Comparison of ENCODE assay signal across 14 cellular contexts in the genomic region with DNA sequence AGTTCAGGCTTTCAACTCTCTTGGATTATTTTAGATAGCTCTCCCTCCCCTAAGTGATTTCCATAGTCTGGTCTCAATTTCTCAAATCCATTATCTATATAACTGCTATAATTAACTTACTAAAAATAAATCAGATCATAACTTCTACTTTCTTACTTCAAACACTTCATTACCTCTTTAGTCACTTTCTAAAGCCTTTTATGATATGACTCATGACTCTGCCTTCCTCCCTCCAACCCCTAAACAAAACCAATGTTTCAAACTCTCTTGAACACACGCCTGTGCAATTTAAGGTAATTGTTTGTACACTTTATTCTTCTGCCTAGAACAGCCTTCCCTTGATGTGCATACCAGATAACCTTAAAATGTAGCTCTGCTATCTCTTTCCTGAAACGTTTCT.
DNase-seq lines count a peak whose midpoint lies in the region; ATAC-seq and TF ChIP-seq lines count a peak whose summit lies in the region.
"Had no signal": no experiment of that assay in that cellular context is flagged by ENCODE, and none has a peak within 500 bp of the region (broad histone marks: within the 10 kb centered on the region; RNA-seq: fewer than 3 reads in every experiment).

No MANE protein-coding gene starts in this region.

- H3K36me3 ChIP-seq in breast epithelium = peaks cover 13% of the 10 kb centered on the region
- no peaks in the 10 kb centered on the region for H3K36me3 ChIP-seq in prostate gland

- H3K27me3 Mint-ChIP-seq in MCF 10A (ENCODE audit: insufficient read depth, unreplicated experiment) = no peaks in the 10 kb centered on the region
- H3K27me3 Mint-ChIP-seq in stimulated activated naive B cell treated with anti-CD40 and anti-IgM and Interleukin-4, amounts not matched to agents 10 μg/mL and 1 μg/mL and 100 μg/mL, for 72 hours = no peaks in the 10 kb centered on the region
- H3K27me3 Mint-ChIP-seq: activated CD4-positive, alpha-beta memory T cell treated with anti-CD3 and anti-CD28 coated beads for 36 hours had no signal

- H3K4me1 ChIP-seq in breast epithelium = no peaks in the 10 kb centered on the region
- H3K4me1 ChIP-seq in prostate gland (replicated peaks) = no peaks in the 10 kb centered on the region
- H3K4me1 ChIP-seq: suprapubic skin had no signal

- TF ChIP-seq CTCF in MCF 10A (IDR thresholded peaks at IDR 0.05; ENCODE audit: unreplicated experiment) = no peak
- TF ChIP-seq CTCF in breast epithelium (IDR thresholded peaks at IDR 0.05) = no peak
- no peak for TF ChIP-seq CTCF in prostate gland (IDR thresholded peaks at IDR 0.05)

- no TSS peak for BruUV-seq in MCF 10A (replicated peaks; lab: Mats Ljungman, UMichigan)

- H3K4me3 ChIP-seq in breast epithelium (no peak overlapping the region), prostate gland (no peak overlapping the region)
- H3K4me3 ChIP-seq: suprapubic skin had no signal

- peaks cover 23% of the 10 kb centered on the region for H3K36me3 Mint-ChIP-seq in MCF 10A (ENCODE audit: insufficient read depth, unreplicated experiment)
- peaks cover 28 to 40% of the 10 kb centered on the region in 2 donors for H3K36me3 Mint-ChIP-seq in stimulated activated naive B cell treated with anti-CD40 and anti-IgM and Interleukin-4, amounts not matched to agents 10 μg/mL and 1 μg/mL and 100 μg/mL, for 72 hours

- DNase-seq in MCF 10A (ENCODE audit: unreplicated experiment) (peak; percentile 18), breast epithelium (ENCODE audit: low spot score in 2 of 2) (no peak), SW480 (ENCODE audit: low spot score) (peak; percentile 0), GM03348 (ENCODE audit: low spot score) (no peak), prostate gland (ENCODE audit: low spot score) (no peak)
- DNase-seq in stimulated activated naive B cell treated with anti-CD40 and anti-IgM and Interleukin-4, amounts not matched to agents 10 μg/mL and 1 μg/mL and 100 μg/mL, for 72 hours = no peak
- DNase-seq: activated CD4-positive, alpha-beta memory T cell treated with anti-CD3 and anti-CD28 coated beads for 36 hours; kidney; NCI-H446; stimulated activated CD4-positive, alpha-beta T cell treated with anti-CD3 and anti-CD28 coated beads, Interleukin-1b, Interleukin-23, amount 100 ng/mL, for 48 hours had no signal

- ATAC-seq in HG02884 (IDR thresholded peaks at IDR 0.05; ENCODE audit: unreplicated experiment) (peak; percentile 86), GM21825 (IDR thresholded peaks at IDR 0.05; ENCODE audit: unreplicated experiment) (no peak)
- ATAC-seq in stimulated activated naive B cell treated with anti-CD40 and anti-IgM and Interleukin-4, amounts not matched to agents 10 μg/mL and 1 μg/mL and 100 μg/mL, for 72 hours (replicated peaks) = no peak

- TF ChIP-seq POLR2A in breast epithelium (IDR thresholded peaks at IDR 0.05) = no peak
- TF ChIP-seq POLR2A in prostate gland (IDR thresholded peaks at IDR 0.05) = no peak

- CTCF ChIA-PET in MCF 10A (lab: Yijun Ruan, JAX) = interaction anchor here (0.7 kb wide), 1 partner anchor 254 kb away, joined by 5 read pairs; no protein-coding TSS in a partner anchor

- H3K4me3 Mint-ChIP-seq in MCF 10A (ENCODE audit: unreplicated experiment) = no peak overlapping the region
- no peak overlapping the region for H3K4me3 Mint-ChIP-seq in stimulated activated naive B cell treated with anti-CD40 and anti-IgM and Interleukin-4, amounts not matched to agents 10 μg/mL and 1 μg/mL and 100 μg/mL, for 72 hours
- H3K4me3 Mint-ChIP-seq: activated CD4-positive, alpha-beta memory T cell treated with anti-CD3 and anti-CD28 coated beads for 36 hours had no signal

- H3K9me3 ChIP-seq in breast epithelium (no peaks in the 10 kb centered on the region), prostate gland (no peaks in the 10 kb centered on the region)
- H3K9me3 ChIP-seq: suprapubic skin had no signal

- no peak overlapping the region for H3K27ac Mint-ChIP-seq in MCF 10A (ENCODE audit: low read depth, unreplicated experiment)
- H3K27ac Mint-ChIP-seq in stimulated activated naive B cell treated with anti-CD40 and anti-IgM and Interleukin-4, amounts not matched to agents 10 μg/mL and 1 μg/mL and 100 μg/mL, for 72 hours = peak overlapping the region; percentile 3
- H3K27ac Mint-ChIP-seq: activated CD4-positive, alpha-beta memory T cell treated with anti-CD3 and anti-CD28 coated beads for 36 hours had no signal

- no peak overlapping the region for H3K27ac ChIP-seq in breast epithelium
- H3K27ac ChIP-seq in prostate gland = no peak overlapping the region
- H3K27ac ChIP-seq: C4-2B, suprapubic skin had no signal

- 47% methylated on average over 2 of the region's 2 CpGs for WGBS in prostate gland

- POLR2A ChIA-PET in MCF 10A (lab: Yijun Ruan, JAX) = no interaction called here

- H3K4me1 Mint-ChIP-seq in MCF 10A (ENCODE audit: insufficient read depth, unreplicated experiment) = peaks cover 20% of the 10 kb centered on the region
- H3K4me1 Mint-ChIP-seq in stimulated activated naive B cell treated with anti-CD40 and anti-IgM and Interleukin-4, amounts not matched to agents 10 μg/mL and 1 μg/mL and 100 μg/mL, for 72 hours = peaks cover 1 to 14% of the 10 kb centered on the region in 2 donors

- H3K9me3 Mint-ChIP-seq in MCF 10A (ENCODE audit: unreplicated experiment) = no peaks in the 10 kb centered on the region
- no peaks in the 10 kb centered on the region for H3K9me3 Mint-ChIP-seq in stimulated activated naive B cell treated with anti-CD40 and anti-IgM and Interleukin-4, amounts not matched to agents 10 μg/mL and 1 μg/mL and 100 μg/mL, for 72 hours
- H3K9me3 Mint-ChIP-seq: activated CD4-positive, alpha-beta memory T cell treated with anti-CD3 and anti-CD28 coated beads for 36 hours had no signal

- H3K27me3 ChIP-seq in breast epithelium (no peaks in the 10 kb centered on the region), prostate gland (replicated peaks; ENCODE audit: insufficient read depth) (no peaks in the 10 kb centered on the region)
- H3K27me3 ChIP-seq: suprapubic skin had no signal

- intact Hi-C loops in MCF 10A (cut with micrococcal nuclease) (no loop called here), breast epithelium (cut with DNase I; ENCODE audit: low total_unique reads) (no loop called here), prostate gland (cut with DNase I) (no loop called here)

Comparison
In these comparisons a context has a peak if more than half of its experiments do, and no peak if none do; other contexts are left out.
1. DNase-seq: peak in MCF 10A (single experiment) and SW480 (single experiment); none in breast epithelium (0 of 2), stimulated activated naive B cell treated with anti-CD40 and anti-IgM and Interleukin-4, amounts not matched to agents 10 μg/mL and 1 μg/mL and 100 μg/mL, for 72 hours (single experiment), GM03348 (single experiment) and prostate gland (single experiment).